In the genomic region with DNA sequence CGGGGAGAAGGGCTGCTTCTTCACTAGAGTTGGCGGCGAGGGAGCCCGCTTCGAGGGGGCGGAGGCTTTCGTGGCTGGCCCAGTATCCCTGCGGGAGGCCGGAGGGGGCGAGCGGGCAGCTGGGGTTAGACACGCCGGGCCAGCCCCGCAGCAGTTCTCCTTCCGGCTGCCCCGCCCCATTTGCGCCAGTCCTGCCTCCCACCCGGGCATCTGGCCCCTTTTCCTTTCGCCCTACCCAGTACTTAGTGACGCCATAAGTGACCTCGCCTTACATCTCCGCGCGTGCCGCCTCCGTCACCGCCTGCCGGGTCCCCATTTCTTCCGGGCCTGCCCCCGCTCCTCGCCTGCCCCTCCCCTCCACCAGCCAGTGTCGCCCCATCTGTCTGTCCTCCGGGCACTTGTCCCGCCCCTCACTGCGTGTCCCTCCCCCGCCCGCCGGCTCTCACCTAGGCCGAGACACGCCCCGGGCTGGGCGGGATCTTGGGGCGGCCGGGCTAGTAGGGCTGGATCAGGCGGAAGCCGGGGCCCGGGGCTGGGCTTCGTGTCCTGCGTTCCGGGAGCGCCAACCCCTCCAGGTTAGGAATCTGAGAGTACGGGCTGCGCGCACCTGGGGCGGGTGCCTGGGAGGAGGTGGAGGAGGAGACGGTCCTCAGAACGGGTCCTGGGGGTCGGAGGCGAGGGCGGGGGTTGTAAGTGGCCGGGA, we compare ENCODE assay signal across 1 cellular context.
A peak's percentile ranks its signal among the peaks of the same experiment; 100 is the strongest.
TF ChIP-seq lines count a peak whose summit lies in the region.

No MANE protein-coding gene starts in this region.

TF ChIP-seq in K562, 482 proteins besides CTCF, POLR2A, EP300 and RAD21 (continued from another document and continues in another):
- TF ChIP-seq JUND (IDR thresholded peaks at IDR 0.05; ENCODE audit: borderline replicate concordance, low read depth, low read length): 0 out of 2 replicates have a peak, but pooled peaks have one; percentile 32
- peak; percentile 17; the same call in 1 of the 3 replicates for TF ChIP-seq JUND (tag; IDR thresholded peaks at IDR 0.05; ENCODE audit: borderline replicate concordance, low read depth, low read length)
- TF ChIP-seq NR3C1 (CRISPR knock-in tag; IDR thresholded peaks at IDR 0.05): 0 out of 2 replicates have a peak, but pooled peaks have one; percentile 27
- TF ChIP-seq CBFA2T2 (conservative IDR thresholded peaks at IDR 0.05): no peak
- TF ChIP-seq, protein P1, sequence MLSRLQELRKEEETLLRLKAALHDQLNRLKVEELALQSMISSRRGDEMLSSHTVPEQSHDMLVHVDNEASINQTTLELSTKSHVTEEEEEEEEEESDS (CRISPR knock-in tag; IDR thresholded peaks at IDR 0.05): no peak
- TF ChIP-seq POLR2H (tag; IDR thresholded peaks at IDR 0.05; ENCODE audit: low read depth): 0 out of 2 replicates have a peak, but pooled peaks have one; percentile 23
- TF ChIP-seq, protein P2, sequence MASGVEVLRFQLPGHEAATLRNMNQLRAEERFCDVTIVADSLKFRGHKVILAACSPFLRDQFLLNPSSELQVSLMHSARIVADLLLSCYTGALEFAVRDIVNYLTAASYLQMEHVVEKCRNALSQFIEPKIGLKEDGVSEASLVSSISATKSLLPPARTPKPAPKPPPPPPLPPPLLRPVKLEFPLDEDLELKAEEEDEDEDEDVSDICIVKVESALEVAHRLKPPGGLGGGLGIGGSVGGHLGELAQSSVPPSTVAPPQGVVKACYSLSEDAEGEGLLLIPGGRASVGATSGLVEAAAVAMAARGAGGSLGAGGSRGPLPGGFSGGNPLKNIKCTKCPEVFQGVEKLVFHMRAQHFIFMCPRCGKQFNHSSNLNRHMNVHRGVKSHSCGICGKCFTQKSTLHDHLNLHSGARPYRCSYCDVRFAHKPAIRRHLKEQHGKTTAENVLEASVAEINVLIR (CRISPR knock-in tag; IDR thresholded peaks at IDR 0.05): peak; percentile 66; the same call in 1 of the 2 replicates
- TF ChIP-seq, protein P3, sequence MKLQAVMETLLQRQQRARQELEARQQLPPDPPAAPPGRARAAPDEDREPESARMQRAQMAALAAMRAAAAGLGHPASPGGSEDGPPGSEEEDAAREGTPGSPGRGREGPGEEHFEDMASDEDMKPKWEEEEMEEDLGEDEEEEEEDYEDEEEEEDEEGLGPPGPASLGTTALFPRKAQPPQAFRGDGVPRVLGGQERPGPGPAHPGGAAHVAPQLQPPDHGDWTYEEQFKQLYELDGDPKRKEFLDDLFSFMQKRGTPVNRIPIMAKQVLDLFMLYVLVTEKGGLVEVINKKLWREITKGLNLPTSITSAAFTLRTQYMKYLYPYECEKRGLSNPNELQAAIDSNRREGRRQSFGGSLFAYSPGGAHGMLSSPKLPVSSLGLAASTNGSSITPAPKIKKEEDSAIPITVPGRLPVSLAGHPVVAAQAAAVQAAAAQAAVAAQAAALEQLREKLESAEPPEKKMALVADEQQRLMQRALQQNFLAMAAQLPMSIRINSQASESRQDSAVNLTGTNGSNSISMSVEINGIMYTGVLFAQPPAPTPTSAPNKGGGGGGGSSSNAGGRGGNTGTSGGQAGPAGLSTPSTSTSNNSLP (IDR thresholded peaks at IDR 0.05; ENCODE audit: borderline replicate concordance, low read depth, low read length): no peak
- TF ChIP-seq GTF2F1 (IDR thresholded peaks at IDR 0.05; ENCODE audit: low read depth, low read length): no peak
- no peak for TF ChIP-seq POU5F1 (IDR thresholded peaks at IDR 0.05; ENCODE audit: borderline replicate concordance, low read depth, low read length, partially characterized antibody)
- TF ChIP-seq SLC30A9 (CRISPR knock-in tag; IDR thresholded peaks at IDR 0.05): no peak
- TF ChIP-seq EP400 (IDR thresholded peaks at IDR 0.05): peak; percentile 74
- 0 out of 2 replicates have a peak, but pooled peaks have one; percentile 44 for TF ChIP-seq ETV1 (tag; conservative IDR thresholded peaks at IDR 0.05; ENCODE audit: low read depth)
- TF ChIP-seq MYNN (IDR thresholded peaks at IDR 0.05): peak; percentile 63; the same call in 1 of the 2 replicates
- no peak for TF ChIP-seq MYNN (CRISPR knock-in tag; IDR thresholded peaks at IDR 0.05)
- no peak for TF ChIP-seq MAFF (IDR thresholded peaks at IDR 0.05; ENCODE audit: low read length)
- TF ChIP-seq NFYB (IDR thresholded peaks at IDR 0.05; ENCODE audit: extremely low read depth, insufficient read length): no peak
- no peak for TF ChIP-seq ARID2 (IDR thresholded peaks at IDR 0.05)
- TF ChIP-seq, protein P4, sequence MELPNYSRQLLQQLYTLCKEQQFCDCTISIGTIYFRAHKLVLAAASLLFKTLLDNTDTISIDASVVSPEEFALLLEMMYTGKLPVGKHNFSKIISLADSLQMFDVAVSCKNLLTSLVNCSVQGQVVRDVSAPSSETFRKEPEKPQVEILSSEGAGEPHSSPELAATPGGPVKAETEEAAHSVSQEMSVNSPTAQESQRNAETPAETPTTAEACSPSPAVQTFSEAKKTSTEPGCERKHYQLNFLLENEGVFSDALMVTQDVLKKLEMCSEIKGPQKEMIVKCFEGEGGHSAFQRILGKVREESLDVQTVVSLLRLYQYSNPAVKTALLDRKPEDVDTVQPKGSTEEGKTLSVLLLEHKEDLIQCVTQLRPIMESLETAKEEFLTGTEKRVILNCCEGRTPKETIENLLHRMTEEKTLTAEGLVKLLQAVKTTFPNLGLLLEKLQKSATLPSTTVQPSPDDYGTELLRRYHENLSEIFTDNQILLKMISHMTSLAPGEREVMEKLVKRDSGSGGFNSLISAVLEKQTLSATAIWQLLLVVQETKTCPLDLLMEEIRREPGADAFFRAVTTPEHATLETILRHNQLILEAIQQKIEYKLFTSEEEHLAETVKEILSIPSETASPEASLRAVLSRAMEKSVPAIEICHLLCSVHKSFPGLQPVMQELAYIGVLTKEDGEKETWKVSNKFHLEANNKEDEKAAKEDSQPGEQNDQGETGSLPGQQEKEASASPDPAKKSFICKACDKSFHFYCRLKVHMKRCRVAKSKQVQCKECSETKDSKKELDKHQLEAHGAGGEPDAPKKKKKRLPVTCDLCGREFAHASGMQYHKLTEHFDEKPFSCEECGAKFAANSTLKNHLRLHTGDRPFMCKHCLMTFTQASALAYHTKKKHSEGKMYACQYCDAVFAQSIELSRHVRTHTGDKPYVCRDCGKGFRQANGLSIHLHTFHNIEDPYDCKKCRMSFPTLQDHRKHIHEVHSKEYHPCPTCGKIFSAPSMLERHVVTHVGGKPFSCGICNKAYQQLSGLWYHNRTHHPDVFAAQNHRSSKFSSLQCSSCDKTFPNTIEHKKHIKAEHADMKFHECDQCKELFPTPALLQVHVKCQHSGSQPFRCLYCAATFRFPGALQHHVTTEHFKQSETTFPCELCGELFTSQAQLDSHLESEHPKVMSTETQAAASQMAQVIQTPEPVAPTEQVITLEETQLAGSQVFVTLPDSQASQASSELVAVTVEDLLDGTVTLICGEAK (IDR thresholded peaks at IDR 0.05): peak; percentile 56; the same call in 1 of the 2 replicates
- TF ChIP-seq, protein P4 (CRISPR knock-in tag; IDR thresholded peaks at IDR 0.05): no peak
- peak; percentile 45 for TF ChIP-seq FIP1L1 (IDR thresholded peaks at IDR 0.05; ENCODE audit: low read depth, low read length, poor library complexity, severe bottlenecking)
- no peak for TF ChIP-seq BDP1 (IDR thresholded peaks at IDR 0.05; ENCODE audit: insufficient read depth, insufficient read length)
- peak in 1 of 2 experiments; percentile 71; a peak in 2 of 4 replicates for TF ChIP-seq HDAC1 (IDR thresholded peaks at IDR 0.05)
- TF ChIP-seq, protein P5, sequence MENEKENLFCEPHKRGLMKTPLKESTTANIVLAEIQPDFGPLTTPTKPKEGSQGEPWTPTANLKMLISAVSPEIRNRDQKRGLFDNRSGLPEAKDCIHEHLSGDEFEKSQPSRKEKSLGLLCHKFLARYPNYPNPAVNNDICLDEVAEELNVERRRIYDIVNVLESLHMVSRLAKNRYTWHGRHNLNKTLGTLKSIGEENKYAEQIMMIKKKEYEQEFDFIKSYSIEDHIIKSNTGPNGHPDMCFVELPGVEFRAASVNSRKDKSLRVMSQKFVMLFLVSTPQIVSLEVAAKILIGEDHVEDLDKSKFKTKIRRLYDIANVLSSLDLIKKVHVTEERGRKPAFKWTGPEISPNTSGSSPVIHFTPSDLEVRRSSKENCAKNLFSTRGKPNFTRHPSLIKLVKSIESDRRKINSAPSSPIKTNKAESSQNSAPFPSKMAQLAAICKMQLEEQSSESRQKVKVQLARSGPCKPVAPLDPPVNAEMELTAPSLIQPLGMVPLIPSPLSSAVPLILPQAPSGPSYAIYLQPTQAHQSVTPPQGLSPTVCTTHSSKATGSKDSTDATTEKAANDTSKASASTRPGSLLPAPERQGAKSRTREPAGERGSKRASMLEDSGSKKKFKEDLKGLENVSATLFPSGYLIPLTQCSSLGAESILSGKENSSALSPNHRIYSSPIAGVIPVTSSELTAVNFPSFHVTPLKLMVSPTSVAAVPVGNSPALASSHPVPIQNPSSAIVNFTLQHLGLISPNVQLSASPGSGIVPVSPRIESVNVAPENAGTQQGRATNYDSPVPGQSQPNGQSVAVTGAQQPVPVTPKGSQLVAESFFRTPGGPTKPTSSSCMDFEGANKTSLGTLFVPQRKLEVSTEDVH (IDR thresholded peaks at IDR 0.05; ENCODE audit: low read depth, partially characterized antibody): peak; percentile 65
- no peak for TF ChIP-seq SETDB1 (IDR thresholded peaks at IDR 0.05; ENCODE audit: low read length)
- TF ChIP-seq, protein P6, sequence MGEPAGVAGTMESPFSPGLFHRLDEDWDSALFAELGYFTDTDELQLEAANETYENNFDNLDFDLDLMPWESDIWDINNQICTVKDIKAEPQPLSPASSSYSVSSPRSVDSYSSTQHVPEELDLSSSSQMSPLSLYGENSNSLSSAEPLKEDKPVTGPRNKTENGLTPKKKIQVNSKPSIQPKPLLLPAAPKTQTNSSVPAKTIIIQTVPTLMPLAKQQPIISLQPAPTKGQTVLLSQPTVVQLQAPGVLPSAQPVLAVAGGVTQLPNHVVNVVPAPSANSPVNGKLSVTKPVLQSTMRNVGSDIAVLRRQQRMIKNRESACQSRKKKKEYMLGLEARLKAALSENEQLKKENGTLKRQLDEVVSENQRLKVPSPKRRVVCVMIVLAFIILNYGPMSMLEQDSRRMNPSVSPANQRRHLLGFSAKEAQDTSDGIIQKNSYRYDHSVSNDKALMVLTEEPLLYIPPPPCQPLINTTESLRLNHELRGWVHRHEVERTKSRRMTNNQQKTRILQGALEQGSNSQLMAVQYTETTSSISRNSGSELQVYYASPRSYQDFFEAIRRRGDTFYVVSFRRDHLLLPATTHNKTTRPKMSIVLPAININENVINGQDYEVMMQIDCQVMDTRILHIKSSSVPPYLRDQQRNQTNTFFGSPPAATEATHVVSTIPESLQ (CRISPR knock-in tag; IDR thresholded peaks at IDR 0.05): 0 out of 2 replicates have a peak, but pooled peaks have one; percentile 17
- TF ChIP-seq NCOR1 (IDR thresholded peaks at IDR 0.05): peak; percentile 35
- TF ChIP-seq, protein P7, sequence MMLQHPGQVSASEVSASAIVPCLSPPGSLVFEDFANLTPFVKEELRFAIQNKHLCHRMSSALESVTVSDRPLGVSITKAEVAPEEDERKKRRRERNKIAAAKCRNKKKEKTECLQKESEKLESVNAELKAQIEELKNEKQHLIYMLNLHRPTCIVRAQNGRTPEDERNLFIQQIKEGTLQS (IDR thresholded peaks at IDR 0.05): peak; percentile 54; the same call in 1 of the 2 replicates
- TF ChIP-seq, protein P7 (CRISPR knock-in tag; conservative IDR thresholded peaks at IDR 0.05): no peak
- TF ChIP-seq BRF1 (IDR thresholded peaks at IDR 0.05; ENCODE audit: borderline replicate concordance, extremely low read depth, insufficient read length): no peak
- TF ChIP-seq PCBP1 (IDR thresholded peaks at IDR 0.05; ENCODE audit: low read depth, low read length, poor library complexity, severe bottlenecking): peak; percentile 38
- no peak for TF ChIP-seq MCM5 (IDR thresholded peaks at IDR 0.05; ENCODE audit: low read depth)
- TF ChIP-seq, protein P8, sequence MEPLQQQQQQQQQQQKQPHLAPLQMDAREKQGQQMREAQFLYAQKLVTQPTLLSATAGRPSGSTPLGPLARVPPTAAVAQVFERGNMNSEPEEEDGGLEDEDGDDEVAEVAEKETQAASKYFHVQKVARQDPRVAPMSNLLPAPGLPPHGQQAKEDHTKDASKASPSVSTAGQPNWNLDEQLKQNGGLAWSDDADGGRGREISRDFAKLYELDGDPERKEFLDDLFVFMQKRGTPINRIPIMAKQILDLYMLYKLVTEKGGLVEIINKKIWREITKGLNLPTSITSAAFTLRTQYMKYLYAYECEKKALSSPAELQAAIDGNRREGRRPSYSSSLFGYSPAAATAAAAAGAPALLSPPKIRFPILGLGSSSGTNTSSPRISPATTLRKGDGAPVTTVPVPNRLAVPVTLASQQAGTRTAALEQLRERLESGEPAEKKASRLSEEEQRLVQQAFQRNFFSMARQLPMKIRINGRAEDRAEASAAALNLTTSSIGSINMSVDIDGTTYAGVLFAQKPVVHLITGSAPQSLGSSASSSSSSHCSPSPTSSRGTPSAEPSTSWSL (CRISPR knock-in tag; IDR thresholded peaks at IDR 0.05; ENCODE audit: borderline replicate concordance): no peak
- peak; percentile 64 for TF ChIP-seq MTA3 (IDR thresholded peaks at IDR 0.05; ENCODE audit: borderline replicate concordance)
